In the genomic region with DNA sequence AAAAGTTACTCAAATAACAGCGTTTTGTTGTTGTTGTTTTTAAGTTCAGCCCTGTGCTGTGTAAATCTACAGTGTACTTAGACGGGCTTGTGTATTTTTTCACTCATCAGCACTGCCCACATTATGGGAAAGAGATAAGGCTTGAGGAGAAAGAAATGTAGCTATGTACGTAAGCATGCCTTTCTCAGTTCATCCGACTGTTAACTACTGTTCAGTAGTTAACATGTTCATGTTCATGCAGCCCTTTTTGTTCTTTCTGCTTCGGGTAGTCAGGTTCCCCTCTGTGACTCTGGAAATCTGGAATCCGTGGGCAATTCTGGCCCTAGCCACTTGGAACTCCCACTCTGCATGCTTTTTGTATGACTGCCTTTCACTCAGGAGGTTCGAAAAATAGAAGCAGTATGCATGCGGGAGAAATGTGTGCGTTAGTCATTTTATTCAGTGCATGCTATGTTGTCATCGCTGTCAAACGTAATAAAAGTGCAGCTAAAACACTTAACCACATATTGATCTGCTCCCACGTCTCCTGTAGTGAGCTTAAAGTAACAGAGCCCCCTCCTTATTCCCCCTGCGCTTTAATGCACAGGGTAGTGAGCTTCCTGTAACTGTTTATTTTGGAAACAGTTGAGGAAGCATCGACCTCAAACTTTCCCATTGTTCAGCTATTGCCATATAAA, we compare ENCODE assay signal across 1 cellular context.
TF ChIP-seq lines count a peak whose summit lies in the region.

No MANE protein-coding gene starts in this region.

TF ChIP-seq in GM12878, 131 proteins besides CTCF, POLR2A, EP300 and RAD21 (continued from another document):
- TF ChIP-seq, protein P1, sequence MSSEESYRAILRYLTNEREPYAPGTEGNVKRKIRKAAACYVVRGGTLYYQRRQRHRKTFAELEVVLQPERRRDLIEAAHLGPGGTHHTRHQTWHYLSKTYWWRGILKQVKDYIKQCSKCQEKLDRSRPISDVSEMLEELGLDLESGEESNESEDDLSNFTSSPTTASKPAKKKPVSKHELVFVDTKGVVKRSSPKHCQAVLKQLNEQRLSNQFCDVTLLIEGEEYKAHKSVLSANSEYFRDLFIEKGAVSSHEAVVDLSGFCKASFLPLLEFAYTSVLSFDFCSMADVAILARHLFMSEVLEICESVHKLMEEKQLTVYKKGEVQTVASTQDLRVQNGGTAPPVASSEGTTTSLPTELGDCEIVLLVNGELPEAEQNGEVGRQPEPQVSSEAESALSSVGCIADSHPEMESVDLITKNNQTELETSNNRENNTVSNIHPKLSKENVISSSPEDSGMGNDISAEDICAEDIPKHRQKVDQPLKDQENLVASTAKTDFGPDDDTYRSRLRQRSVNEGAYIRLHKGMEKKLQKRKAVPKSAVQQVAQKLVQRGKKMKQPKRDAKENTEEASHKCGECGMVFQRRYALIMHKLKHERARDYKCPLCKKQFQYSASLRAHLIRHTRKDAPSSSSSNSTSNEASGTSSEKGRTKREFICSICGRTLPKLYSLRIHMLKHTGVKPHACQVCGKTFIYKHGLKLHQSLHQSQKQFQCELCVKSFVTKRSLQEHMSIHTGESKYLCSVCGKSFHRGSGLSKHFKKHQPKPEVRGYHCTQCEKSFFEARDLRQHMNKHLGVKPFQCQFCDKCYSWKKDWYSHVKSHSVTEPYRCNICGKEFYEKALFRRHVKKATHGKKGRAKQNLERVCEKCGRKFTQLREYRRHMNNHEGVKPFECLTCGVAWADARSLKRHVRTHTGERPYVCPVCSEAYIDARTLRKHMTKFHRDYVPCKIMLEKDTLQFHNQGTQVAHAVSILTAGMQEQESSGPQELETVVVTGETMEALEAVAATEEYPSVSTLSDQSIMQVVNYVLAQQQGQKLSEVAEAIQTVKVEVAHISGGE (CRISPR knock-in tag; IDR thresholded peaks at IDR 0.05): no peak
- TF ChIP-seq JUND (IDR thresholded peaks at IDR 0.05; ENCODE audit: low read depth, low read length) (no peak), IKZF1 (conservative IDR thresholded peaks at IDR 0.05) (0 out of 2 replicates have a peak, but pooled peaks have one; percentile 49), CREM (IDR thresholded peaks at IDR 0.05; ENCODE audit: low read depth) (0 out of 2 replicates have a peak, but pooled peaks have one; percentile 41)
